ENCODE assay signal across 2 cellular contexts in the genomic region with DNA sequence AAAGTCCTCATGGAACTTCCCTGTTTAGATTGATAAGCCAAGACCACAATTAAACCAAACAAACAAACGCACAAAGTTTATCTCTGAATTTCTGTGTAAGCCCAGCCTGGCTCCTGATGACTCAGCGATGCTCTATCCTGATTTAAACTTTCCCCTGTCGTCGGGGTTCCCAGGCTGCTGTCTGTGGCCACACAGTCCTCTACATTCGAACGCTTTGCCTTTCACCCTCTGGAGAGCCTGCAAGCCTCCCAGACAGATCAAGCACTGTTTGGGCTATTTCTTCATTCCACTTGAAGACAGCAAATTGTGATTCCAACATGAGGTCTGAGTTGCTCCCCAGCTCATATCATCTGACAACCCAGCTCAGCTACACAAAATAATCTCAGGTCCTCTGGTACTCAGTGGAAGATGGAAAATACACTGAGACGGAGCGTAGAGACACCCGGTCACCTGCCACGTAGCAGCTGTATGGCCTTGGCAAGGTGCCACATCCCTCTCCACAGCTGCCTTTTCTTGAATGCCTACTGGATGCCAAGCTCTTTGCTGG.
TF ChIP-seq lines count a peak whose summit lies in the region.

No MANE protein-coding gene starts in this region.

TF ChIP-seq in liver, 16 proteins besides CTCF, POLR2A, EP300 and RAD21 (continued from another document):
- TF ChIP-seq, protein P1, sequence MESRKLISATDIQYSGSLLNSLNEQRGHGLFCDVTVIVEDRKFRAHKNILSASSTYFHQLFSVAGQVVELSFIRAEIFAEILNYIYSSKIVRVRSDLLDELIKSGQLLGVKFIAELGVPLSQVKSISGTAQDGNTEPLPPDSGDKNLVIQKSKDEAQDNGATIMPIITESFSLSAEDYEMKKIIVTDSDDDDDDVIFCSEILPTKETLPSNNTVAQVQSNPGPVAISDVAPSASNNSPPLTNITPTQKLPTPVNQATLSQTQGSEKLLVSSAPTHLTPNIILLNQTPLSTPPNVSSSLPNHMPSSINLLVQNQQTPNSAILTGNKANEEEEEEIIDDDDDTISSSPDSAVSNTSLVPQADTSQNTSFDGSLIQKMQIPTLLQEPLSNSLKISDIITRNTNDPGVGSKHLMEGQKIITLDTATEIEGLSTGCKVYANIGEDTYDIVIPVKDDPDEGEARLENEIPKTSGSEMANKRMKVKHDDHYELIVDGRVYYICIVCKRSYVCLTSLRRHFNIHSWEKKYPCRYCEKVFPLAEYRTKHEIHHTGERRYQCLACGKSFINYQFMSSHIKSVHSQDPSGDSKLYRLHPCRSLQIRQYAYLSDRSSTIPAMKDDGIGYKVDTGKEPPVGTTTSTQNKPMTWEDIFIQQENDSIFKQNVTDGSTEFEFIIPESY (IDR thresholded peaks at IDR 0.05) = no peak

TF ChIP-seq in HepG2, 621 proteins besides CTCF, POLR2A, EP300 and RAD21 (continued from another document):
- TF ChIP-seq, protein P2, sequence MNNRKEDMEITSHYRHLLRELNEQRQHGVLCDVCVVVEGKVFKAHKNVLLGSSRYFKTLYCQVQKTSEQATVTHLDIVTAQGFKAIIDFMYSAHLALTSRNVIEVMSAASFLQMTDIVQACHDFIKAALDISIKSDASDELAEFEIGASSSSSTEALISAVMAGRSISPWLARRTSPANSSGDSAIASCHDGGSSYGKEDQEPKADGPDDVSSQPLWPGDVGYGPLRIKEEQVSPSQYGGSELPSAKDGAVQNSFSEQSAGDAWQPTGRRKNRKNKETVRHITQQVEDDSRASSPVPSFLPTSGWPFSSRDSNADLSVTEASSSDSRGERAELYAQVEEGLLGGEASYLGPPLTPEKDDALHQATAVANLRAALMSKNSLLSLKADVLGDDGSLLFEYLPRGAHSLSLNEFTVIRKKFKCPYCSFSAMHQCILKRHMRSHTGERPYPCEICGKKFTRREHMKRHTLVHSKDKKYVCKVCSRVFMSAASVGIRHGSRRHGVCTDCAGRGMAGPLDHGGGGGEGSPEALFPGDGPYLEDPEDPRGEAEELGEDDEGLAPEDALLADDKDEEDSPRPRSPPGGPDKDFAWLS (CRISPR knock-in tag; IDR thresholded peaks at IDR 0.05; ENCODE audit: borderline replicate concordance) = no peak
- TF ChIP-seq, protein P3, sequence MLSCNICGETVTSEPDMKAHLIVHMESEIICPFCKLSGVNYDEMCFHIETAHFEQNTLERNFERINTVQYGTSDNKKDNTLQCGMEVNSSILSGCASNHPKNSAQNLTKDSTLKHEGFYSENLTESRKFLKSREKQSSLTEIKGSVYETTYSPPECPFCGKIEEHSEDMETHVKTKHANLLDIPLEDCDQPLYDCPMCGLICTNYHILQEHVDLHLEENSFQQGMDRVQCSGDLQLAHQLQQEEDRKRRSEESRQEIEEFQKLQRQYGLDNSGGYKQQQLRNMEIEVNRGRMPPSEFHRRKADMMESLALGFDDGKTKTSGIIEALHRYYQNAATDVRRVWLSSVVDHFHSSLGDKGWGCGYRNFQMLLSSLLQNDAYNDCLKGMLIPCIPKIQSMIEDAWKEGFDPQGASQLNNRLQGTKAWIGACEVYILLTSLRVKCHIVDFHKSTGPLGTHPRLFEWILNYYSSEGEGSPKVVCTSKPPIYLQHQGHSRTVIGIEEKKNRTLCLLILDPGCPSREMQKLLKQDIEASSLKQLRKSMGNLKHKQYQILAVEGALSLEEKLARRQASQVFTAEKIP (CRISPR knock-in tag; IDR thresholded peaks at IDR 0.05; ENCODE audit: borderline replicate concordance) = no peak
- TF ChIP-seq, protein P4, sequence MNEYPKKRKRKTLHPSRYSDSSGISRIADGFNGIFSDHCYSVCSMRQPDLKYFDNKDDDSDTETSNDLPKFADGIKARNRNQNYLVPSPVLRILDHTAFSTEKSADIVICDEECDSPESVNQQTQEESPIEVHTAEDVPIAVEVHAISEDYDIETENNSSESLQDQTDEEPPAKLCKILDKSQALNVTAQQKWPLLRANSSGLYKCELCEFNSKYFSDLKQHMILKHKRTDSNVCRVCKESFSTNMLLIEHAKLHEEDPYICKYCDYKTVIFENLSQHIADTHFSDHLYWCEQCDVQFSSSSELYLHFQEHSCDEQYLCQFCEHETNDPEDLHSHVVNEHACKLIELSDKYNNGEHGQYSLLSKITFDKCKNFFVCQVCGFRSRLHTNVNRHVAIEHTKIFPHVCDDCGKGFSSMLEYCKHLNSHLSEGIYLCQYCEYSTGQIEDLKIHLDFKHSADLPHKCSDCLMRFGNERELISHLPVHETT (CRISPR knock-in tag; conservative IDR thresholded peaks at IDR 0.05) = no peak
- TF ChIP-seq FOSL1 (CRISPR knock-in tag; IDR thresholded peaks at IDR 0.05; ENCODE audit: borderline replicate concordance) (no peak), ELF4 (CRISPR knock-in tag; IDR thresholded peaks at IDR 0.05; ENCODE audit: borderline replicate concordance) (no peak), ZNF543 (CRISPR knock-in tag; IDR thresholded peaks at IDR 0.05) (no peak), CREB1 (IDR thresholded peaks at IDR 0.05) (no peak), CREB1 (CRISPR knock-in tag; IDR thresholded peaks at IDR 0.05) (no peak), ZNF354B (CRISPR knock-in tag; IDR thresholded peaks at IDR 0.05) (no peak), ZKSCAN1 (IDR thresholded peaks at IDR 0.05; ENCODE audit: low read length) (no peak), SRSF4 (IDR thresholded peaks at IDR 0.05; ENCODE audit: low read depth, low read length, poor library complexity, severe bottlenecking) (no peak), ZBTB7B (CRISPR knock-in tag; IDR thresholded peaks at IDR 0.05) (no peak)
- TF ChIP-seq, protein P5, sequence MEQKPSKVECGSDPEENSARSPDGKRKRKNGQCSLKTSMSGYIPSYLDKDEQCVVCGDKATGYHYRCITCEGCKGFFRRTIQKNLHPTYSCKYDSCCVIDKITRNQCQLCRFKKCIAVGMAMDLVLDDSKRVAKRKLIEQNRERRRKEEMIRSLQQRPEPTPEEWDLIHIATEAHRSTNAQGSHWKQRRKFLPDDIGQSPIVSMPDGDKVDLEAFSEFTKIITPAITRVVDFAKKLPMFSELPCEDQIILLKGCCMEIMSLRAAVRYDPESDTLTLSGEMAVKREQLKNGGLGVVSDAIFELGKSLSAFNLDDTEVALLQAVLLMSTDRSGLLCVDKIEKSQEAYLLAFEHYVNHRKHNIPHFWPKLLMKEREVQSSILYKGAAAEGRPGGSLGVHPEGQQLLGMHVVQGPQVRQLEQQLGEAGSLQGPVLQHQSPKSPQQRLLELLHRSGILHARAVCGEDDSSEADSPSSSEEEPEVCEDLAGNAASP (CRISPR knock-in tag; IDR thresholded peaks at IDR 0.05; ENCODE audit: borderline replicate concordance) = no peak
- TF ChIP-seq, protein P6, sequence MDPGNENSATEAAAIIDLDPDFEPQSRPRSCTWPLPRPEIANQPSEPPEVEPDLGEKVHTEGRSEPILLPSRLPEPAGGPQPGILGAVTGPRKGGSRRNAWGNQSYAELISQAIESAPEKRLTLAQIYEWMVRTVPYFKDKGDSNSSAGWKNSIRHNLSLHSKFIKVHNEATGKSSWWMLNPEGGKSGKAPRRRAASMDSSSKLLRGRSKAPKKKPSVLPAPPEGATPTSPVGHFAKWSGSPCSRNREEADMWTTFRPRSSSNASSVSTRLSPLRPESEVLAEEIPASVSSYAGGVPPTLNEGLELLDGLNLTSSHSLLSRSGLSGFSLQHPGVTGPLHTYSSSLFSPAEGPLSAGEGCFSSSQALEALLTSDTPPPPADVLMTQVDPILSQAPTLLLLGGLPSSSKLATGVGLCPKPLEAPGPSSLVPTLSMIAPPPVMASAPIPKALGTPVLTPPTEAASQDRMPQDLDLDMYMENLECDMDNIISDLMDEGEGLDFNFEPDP (CRISPR knock-in tag; conservative IDR thresholded peaks at IDR 0.05) = no peak
TF ChIP-seq in HepG2: peak in this region for 0.
